10 cellular contexts compared by ENCODE assay signal in the genomic region with DNA sequence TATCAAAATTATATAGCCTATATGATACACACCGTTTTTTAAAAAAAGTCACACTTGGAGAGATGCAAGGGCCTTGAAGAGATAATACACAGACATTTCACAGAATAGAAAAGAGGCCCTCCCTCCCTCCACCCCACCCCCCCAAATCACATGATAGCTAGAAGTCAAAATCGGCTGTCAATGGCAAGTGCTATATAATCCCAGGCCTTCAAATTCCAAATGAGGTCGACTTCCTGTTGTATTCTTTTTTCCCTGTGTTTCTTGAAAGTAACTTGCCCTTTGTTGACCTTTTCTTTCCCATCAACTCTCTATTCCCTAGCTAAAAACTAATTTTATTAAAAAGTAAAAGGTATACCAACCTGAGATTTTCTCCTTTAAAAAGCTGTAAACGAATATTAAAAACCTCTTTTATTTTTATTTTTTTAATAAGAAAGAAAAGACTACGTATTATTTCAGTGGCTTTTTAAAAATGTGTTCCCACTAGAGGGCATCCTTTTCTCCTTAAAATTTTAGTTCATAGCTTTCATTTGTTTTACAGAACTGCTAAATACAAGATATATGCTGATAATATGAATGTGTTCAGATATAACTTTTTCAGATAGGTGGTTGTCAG. TPM values are rescaled to one million over a fixed set of nuclear protein-coding genes. Genes with fewer than 3 reads are reported as not detected.
DNase-seq lines count a peak whose midpoint lies in the region; ATAC-seq and TF ChIP-seq lines count a peak whose summit lies in the region.
"Had no signal": no experiment of that assay in that cellular context is flagged by ENCODE, and none has a peak within 500 bp of the region (broad histone marks: within the 10 kb centered on the region; RNA-seq: fewer than 3 reads in every experiment).

No MANE protein-coding gene starts in this region.

- TF ChIP-seq CTCF in foreskin keratinocyte (conservative IDR thresholded peaks at IDR 0.05) (peak; percentile 59), testis (IDR thresholded peaks at IDR 0.05) (peak in 1 of 3 experiments; percentile 41)

- H3K9me3 Mint-ChIP-seq in stimulated activated naive CD8-positive, alpha-beta T cell treated with anti-CD3 and anti-CD28 coated beads, Interleukin-15, Interleukin-2, amounts not matched to agents 100 ng/mL and 50 ng/mL, for 24 hours = no peaks in the 10 kb centered on the region
- no peaks in the 10 kb centered on the region for H3K9me3 Mint-ChIP-seq in stimulated activated naive CD8-positive, alpha-beta T cell treated with anti-CD3 and anti-CD28 coated beads, Interleukin-15, amount 100 ng/mL, for 72 hours

- H3K36me3 Mint-ChIP-seq in stimulated activated naive CD8-positive, alpha-beta T cell treated with anti-CD3 and anti-CD28 coated beads, Interleukin-15, Interleukin-2, amounts not matched to agents 100 ng/mL and 50 ng/mL, for 24 hours (ENCODE audit: low read depth) = peaks cover 20% of the 10 kb centered on the region

- TF ChIP-seq POLR2A in testis (IDR thresholded peaks at IDR 0.05) = no peak

- no peaks in the 10 kb centered on the region for H3K27me3 Mint-ChIP-seq in stimulated activated naive CD8-positive, alpha-beta T cell treated with anti-CD3 and anti-CD28 coated beads, Interleukin-15, Interleukin-2, amounts not matched to agents 100 ng/mL and 50 ng/mL, for 24 hours
- H3K27me3 Mint-ChIP-seq in stimulated activated naive CD8-positive, alpha-beta T cell treated with anti-CD3 and anti-CD28 coated beads, Interleukin-15, amount 100 ng/mL, for 72 hours = no peaks in the 10 kb centered on the region

- WGBS in testis, 2 donors = 30 to 42% methylated on average over 5 of the region's 5 CpGs

- H3K27ac Mint-ChIP-seq in stimulated activated naive CD8-positive, alpha-beta T cell treated with anti-CD3 and anti-CD28 coated beads, Interleukin-15, Interleukin-2, amounts not matched to agents 100 ng/mL and 50 ng/mL, for 24 hours = no peak overlapping the region
- peak overlapping the region in 1 of 2 donors; percentile 52 for H3K27ac Mint-ChIP-seq in stimulated activated naive CD8-positive, alpha-beta T cell treated with anti-CD3 and anti-CD28 coated beads, Interleukin-15, amount 100 ng/mL, for 72 hours

- H3K4me1 ChIP-seq in foreskin keratinocyte (peaks cover 19% of the 10 kb centered on the region), testis (peaks cover 3% of the 10 kb centered on the region)

- H3K36me3 ChIP-seq in SK-N-MC (ENCODE audit: insufficient read depth, low read length) (peaks cover 3% of the 10 kb centered on the region; the same call in 1 of the 2 replicates), testis (ENCODE audit: low read depth, missing control alignments) (no peaks in the 10 kb centered on the region)

- no peak for DNase-seq in stimulated activated naive CD8-positive, alpha-beta T cell treated with anti-CD3 and anti-CD28 coated beads, Interleukin-15, amount 100 ng/mL, for 72 hours
- DNase-seq in SK-N-MC (ENCODE audit: low read depth, low spot score) (no peak), foreskin keratinocyte (no peak), activated gamma-delta T cell treated with Interleukin-2 at 50 U/mL for 16 hours (no peak), testis (no peak)
- DNase-seq: caudate nucleus, NCI-H2081 had no signal

- H3K9ac ChIP-seq in SK-N-MC (ENCODE audit: insufficient read length) = no peak overlapping the region

- peak overlapping the region; percentile 9; the same call in 1 of the 2 replicates for H3K4me3 ChIP-seq in SK-N-MC
- no peak overlapping the region for H3K4me3 ChIP-seq in testis

- peak overlapping the region; percentile 13 for H3K4me3 Mint-ChIP-seq in stimulated activated naive CD8-positive, alpha-beta T cell treated with anti-CD3 and anti-CD28 coated beads, Interleukin-15, Interleukin-2, amounts not matched to agents 100 ng/mL and 50 ng/mL, for 24 hours
- H3K4me3 Mint-ChIP-seq in stimulated activated naive CD8-positive, alpha-beta T cell treated with anti-CD3 and anti-CD28 coated beads, Interleukin-15, amount 100 ng/mL, for 72 hours = no peak overlapping the region

- ATAC-seq in stimulated activated naive CD8-positive, alpha-beta T cell treated with anti-CD3 and anti-CD28 coated beads, Interleukin-15, amount 100 ng/mL, for 72 hours = no peak
- ATAC-seq in foreskin keratinocyte (no peak), HG03175 (IDR thresholded peaks at IDR 0.05; ENCODE audit: unreplicated experiment) (no peak), GM18519 (IDR thresholded peaks at IDR 0.05; ENCODE audit: low FRiP score, unreplicated experiment) (no peak)

- intact Hi-C loops in testis (cut with DNase I; ENCODE audit: low total_unique reads) = no loop called here

- H3K27me3 ChIP-seq in foreskin keratinocyte = no peaks in the 10 kb centered on the region
- H3K27me3 ChIP-seq in testis = no peaks in the 10 kb centered on the region

- H3K27ac ChIP-seq in SK-N-MC (no peak overlapping the region; the same call in 1 of the 2 replicates), foreskin keratinocyte (no peak overlapping the region), testis (no peak overlapping the region)

- H3K9me3 ChIP-seq in SK-N-MC (ENCODE audit: low read depth, low read length) = no peaks in the 10 kb centered on the region
- H3K9me3 ChIP-seq in testis = no peaks in the 10 kb centered on the region

- H3K4me1 Mint-ChIP-seq in stimulated activated naive CD8-positive, alpha-beta T cell treated with anti-CD3 and anti-CD28 coated beads, Interleukin-15, Interleukin-2, amounts not matched to agents 100 ng/mL and 50 ng/mL, for 24 hours (ENCODE audit: low read depth) = peaks cover 80% of the 10 kb centered on the region
- H3K4me1 Mint-ChIP-seq in stimulated activated naive CD8-positive, alpha-beta T cell treated with anti-CD3 and anti-CD28 coated beads, Interleukin-15, amount 100 ng/mL, for 72 hours = peaks cover 62% of the 10 kb centered on the region

RNA-seq across cellular contexts. Expression of a gene that starts 46.6 kb away (rescaled TPM):
- total RNA-seq in foreskin keratinocyte = 67.3 and 68.2 TPM in 2 replicates
- 37.8 and 42.1 TPM in 2 replicates for polyA plus RNA-seq in foreskin keratinocyte
- total RNA-seq in testis = 10 to 100 TPM; 53.9 to 56.9 TPM
- 141 TPM for polyA plus RNA-seq in testis (ENCODE audit: insufficient read depth, low read depth, low replicate concordance)
